Comparison of ENCODE assay signal across 12 cellular contexts in genomic region chr4:101114936-101115372, GRCh38.
DNase-seq lines count a peak whose midpoint lies in the region; ATAC-seq, FAIRE-seq and TF ChIP-seq lines count a peak whose summit lies in the region.
"Had no signal": no experiment of that assay in that cellular context is flagged by ENCODE, and none has a peak within 500 bp of the region (broad histone marks: within the 10 kb centered on the region; RNA-seq: fewer than 3 reads in every experiment).

No MANE protein-coding gene starts in this region.

- H3K4me2 ChIP-seq in GM23338: no peak overlapping the region

- H3K36me3 ChIP-seq in GM23338 (ENCODE audit: insufficient read depth) (no peaks in the 10 kb centered on the region), SJCRH30 (no peaks in the 10 kb centered on the region), pancreas (no peaks in the 10 kb centered on the region)
- H3K36me3 ChIP-seq: tibial artery had no signal

- H3K27me3 ChIP-seq in GM23338 (ENCODE audit: insufficient read depth): no peaks in the 10 kb centered on the region
- no peaks in the 10 kb centered on the region for H3K27me3 ChIP-seq in SJCRH30
- no peaks in the 10 kb centered on the region for H3K27me3 ChIP-seq in pancreas
- H3K27me3 ChIP-seq: tibial artery had no signal

- TF ChIP-seq CTCF in GM23338 (conservative IDR thresholded peaks at IDR 0.05; ENCODE audit: low read depth in 2 of 2) (no peak), fibroblast of the aortic adventitia (IDR thresholded peaks at IDR 0.05; ENCODE audit: insufficient read depth, low read length) (no peak), pancreas (IDR thresholded peaks at IDR 0.05) (no peak), GM20000 (IDR thresholded peaks at IDR 0.05; ENCODE audit: extremely low read depth, missing control alignments) (no peak)

- H3K4me1 Mint-ChIP-seq in GM23338: peaks cover 17% of the 10 kb centered on the region; the same call in 2 of the 3 replicates

- H3K27ac Mint-ChIP-seq in GM23338: no peak overlapping the region
- H3K27ac Mint-ChIP-seq: dendritic cell treated with granulocyte-macrophage colony-stimulating factor and Interleukin-4, amounts not matched to agents 40 ng/mL and 50 ng/mL, for 4 days had no signal

- H3K9me2 ChIP-seq in GM23338 (ENCODE audit: insufficient read depth): no peaks in the 10 kb centered on the region

- no peaks in the 10 kb centered on the region for H3K79me2 ChIP-seq in GM23338 (replicated peaks; ENCODE audit: insufficient read depth)

- H3K4me3 ChIP-seq in GM23338 (no peak overlapping the region), SJCRH30 (no peak overlapping the region), fibroblast of the aortic adventitia (ENCODE audit: low read depth, low read length) (no peak overlapping the region), pancreas (no peak overlapping the region)
- H3K4me3 ChIP-seq: tibial artery had no signal

- no peak overlapping the region for H2AFZ ChIP-seq in GM23338

- no peaks in the 10 kb centered on the region for H3K27me3 Mint-ChIP-seq in GM23338 (ENCODE audit: insufficient read depth, low read depth, poor library complexity)
- H3K27me3 Mint-ChIP-seq: dendritic cell treated with granulocyte-macrophage colony-stimulating factor and Interleukin-4, amounts not matched to agents 40 ng/mL and 50 ng/mL, for 4 days had no signal

- H3K4me1 ChIP-seq in GM23338 (ENCODE audit: insufficient read depth) (peaks cover 5% of the 10 kb centered on the region), SJCRH30 (peaks cover 20% of the 10 kb centered on the region), pancreas (no peaks in the 10 kb centered on the region)

- WGBS in pancreas, 2 donors: 52 to 54% methylated on average over 2 of the region's 2 CpGs

- FAIRE-seq in pancreas (lab: Jason Lieb, UNC): no peak

- H3K9me3 ChIP-seq in SJCRH30 (replicated peaks) (no peaks in the 10 kb centered on the region), pancreas (no peaks in the 10 kb centered on the region)
- H3K9me3 ChIP-seq: tibial artery had no signal

- H3K9me3 Mint-ChIP-seq in GM23338: no peaks in the 10 kb centered on the region
- H3K9me3 Mint-ChIP-seq: dendritic cell treated with granulocyte-macrophage colony-stimulating factor and Interleukin-4, amounts not matched to agents 40 ng/mL and 50 ng/mL, for 4 days had no signal

- H4K20me1 ChIP-seq in GM23338 (replicated peaks; ENCODE audit: insufficient read depth): no peaks in the 10 kb centered on the region

- H3K36me3 Mint-ChIP-seq in GM23338 (ENCODE audit: low read depth): no peaks in the 10 kb centered on the region

- DNase-seq in GM23338 (ENCODE audit: low spot score) (peak; percentile 69), SJCRH30 (peak; percentile 47 to 88), fibroblast of the aortic adventitia (ENCODE audit: low read depth) (peak; percentile 65), pancreas (no peak), cerebellum (ENCODE audit: low spot score) (no peak), NCI-H774 (lab: John Stamatoyannopoulos, UW) (no peak), GM20000 (ENCODE audit: low spot score) (no peak)
- no peak for DNase-seq in NK-92 treated with Interleukin-12 subunit alpha and Interleukin-12 subunit beta, amount 100 ng/mL, for 24 hours (lab: John Stamatoyannopoulos, UW)
- DNase-seq: left cardiac atrium, SIG-M5, tibial artery had no signal

- H3F3A ChIP-seq in GM23338 (replicated peaks; ENCODE audit: low read depth): no peaks in the 10 kb centered on the region

- intact Hi-C loops in pancreas (cut with DNase I): no loop called here

- no peak overlapping the region for H3K27ac ChIP-seq in GM23338 (ENCODE audit: low read depth)
- peak overlapping the region; percentile 47 for H3K27ac ChIP-seq in SJCRH30
- H3K27ac ChIP-seq in pancreas: no peak overlapping the region
- H3K27ac ChIP-seq: tibial artery had no signal

- H3K4me3 Mint-ChIP-seq in GM23338: no peak overlapping the region
- H3K4me3 Mint-ChIP-seq: dendritic cell treated with granulocyte-macrophage colony-stimulating factor and Interleukin-4, amounts not matched to agents 40 ng/mL and 50 ng/mL, for 4 days had no signal

- peak; percentile 71 for ATAC-seq in GM23338
- ATAC-seq in pancreas: peak in 3 of 4 donors; percentile 58 to 70 (median 67)

TF ChIP-seq in GM23338, 12 proteins besides CTCF, POLR2A, EP300 and RAD21 (continues in another document):
- TF ChIP-seq CREB1 (CRISPR knock-in tag; IDR thresholded peaks at IDR 0.05; ENCODE audit: low read depth) (no peak), ETS1 (IDR thresholded peaks at IDR 0.05) (no peak), EZH2phosphoT487 (IDR thresholded peaks at IDR 0.05; ENCODE audit: unreplicated experiment) (no peak), NANOG (IDR thresholded peaks at IDR 0.05; ENCODE audit: borderline replicate concordance) (no peak), ZNF114 (CRISPR knock-in tag; IDR thresholded peaks at IDR 0.05) (no peak), REST (IDR thresholded peaks at IDR 0.05; ENCODE audit: unreplicated experiment) (no peak), POLR2AphosphoS5 (IDR thresholded peaks at IDR 0.05; ENCODE audit: low read depth) (no peak)

Comparison
In these comparisons a context has a peak if more than half of its experiments do, and no peak if none do; other contexts are left out.
1. DNase-seq: peak in GM23338 (single experiment), SJCRH30 (2 of 2) and fibroblast of the aortic adventitia (single experiment); none in pancreas (0 of 6), NK-92 treated with Interleukin-12 subunit alpha and Interleukin-12 subunit beta, amount 100 ng/mL, for 24 hours (single experiment), cerebellum (single experiment), NCI-H774 (single experiment) and GM20000 (single experiment).